Comparison of ENCODE assay signal across 19 cellular contexts in genomic region chr10:49396666-49396999, GRCh38. TPM values are rescaled to one million over a fixed set of nuclear protein-coding genes. Genes with fewer than 3 reads are reported as not detected.
DNase-seq lines count a peak whose midpoint lies in the region; ATAC-seq and TF ChIP-seq lines count a peak whose summit lies in the region.
"Had no signal": no experiment of that assay in that cellular context is flagged by ENCODE, and none has a peak within 500 bp of the region (broad histone marks: within the 10 kb centered on the region; RNA-seq: fewer than 3 reads in every experiment).

No MANE protein-coding gene starts in this region.

- TF ChIP-seq RAD21 in neural cell (conservative IDR thresholded peaks at IDR 0.05), result no peak

- peaks cover 85 to 99% of the 10 kb centered on the region in 2 donors for H3K27me3 Mint-ChIP-seq in effector memory CD8-positive, alpha-beta T cell
- H3K27me3 Mint-ChIP-seq in activated CD8-positive, alpha-beta T cell treated with anti-CD3 and anti-CD28 coated beads for 36 hours, result peaks cover 66% of the 10 kb centered on the region

- H3K4me3 Mint-ChIP-seq in effector memory CD8-positive, alpha-beta T cell, result peak overlapping the region; percentile 36 to 46
- no peak overlapping the region for H3K4me3 Mint-ChIP-seq in activated CD8-positive, alpha-beta T cell treated with anti-CD3 and anti-CD28 coated beads for 36 hours

- no peak overlapping the region for H3K27ac ChIP-seq in HUES6 (ENCODE audit: low read depth, low read length)
- H3K27ac ChIP-seq in neural cell (ENCODE audit: low read length), result no peak overlapping the region
- H3K27ac ChIP-seq: KMS-11 had no signal

- POLR2A ChIA-PET in activated CD8-positive, alpha-beta T cell treated with anti-CD3 and anti-CD28 coated beads for 36 hours (lab: Charles Lee), result no interaction called here

- DNase-seq in BE2C (peak; percentile 52), NOMO-1 treated with DMSO at 0.1 percent for 48 hours (lab: John Stamatoyannopoulos, UW; ENCODE audit: unreplicated experiment) (no peak), mucosa of descending colon (no peak)
- DNase-seq in effector memory CD8-positive, alpha-beta T cell, result no peak
- no peak for DNase-seq in activated CD8-positive, alpha-beta T cell treated with anti-CD3 and anti-CD28 coated beads for 36 hours
- DNase-seq: COR-L47, DMS153, NCI-H1048, SHP77 had no signal

- H3K79me2 ChIP-seq in neural cell (replicated peaks; ENCODE audit: insufficient read depth, low read length), result no peaks in the 10 kb centered on the region

- H3K4me1 Mint-ChIP-seq in effector memory CD8-positive, alpha-beta T cell (ENCODE audit: low read depth in 2 of 2), result peaks cover 4 to 13% of the 10 kb centered on the region in 2 donors
- peaks cover 7% of the 10 kb centered on the region for H3K4me1 Mint-ChIP-seq in activated CD8-positive, alpha-beta T cell treated with anti-CD3 and anti-CD28 coated beads for 36 hours (ENCODE audit: low read depth)

- H3K9me3 Mint-ChIP-seq in effector memory CD8-positive, alpha-beta T cell, result no peaks in the 10 kb centered on the region
- no peaks in the 10 kb centered on the region for H3K9me3 Mint-ChIP-seq in activated CD8-positive, alpha-beta T cell treated with anti-CD3 and anti-CD28 coated beads for 36 hours

- H3K27ac Mint-ChIP-seq in effector memory CD8-positive, alpha-beta T cell, result no peak overlapping the region
- no peak overlapping the region for H3K27ac Mint-ChIP-seq in activated CD8-positive, alpha-beta T cell treated with anti-CD3 and anti-CD28 coated beads for 36 hours
- H3K27ac Mint-ChIP-seq: CD14-positive monocyte had no signal

- H3K4me3 ChIP-seq in BE2C (ENCODE audit: low read depth, low read length) (peak overlapping the region; percentile 62), HUES6 (ENCODE audit: low read depth, low read length) (peak overlapping the region; percentile 75), neural cell (ENCODE audit: low read length) (peak overlapping the region; percentile 63), mucosa of descending colon (no peak overlapping the region)
- H3K4me3 ChIP-seq: HAP-1 had no signal

- TF ChIP-seq CTCF in BE2C (IDR thresholded peaks at IDR 0.05; ENCODE audit: low read depth, low read length) (no peak), neural cell (IDR thresholded peaks at IDR 0.05; ENCODE audit: poor library complexity, severe bottlenecking) (no peak), mucosa of descending colon (IDR thresholded peaks at IDR 0.05) (no peak)
- TF ChIP-seq CTCF in activated CD8-positive, alpha-beta T cell treated with anti-CD3 and anti-CD28 coated beads for 36 hours (IDR thresholded peaks at IDR 0.05), result no peak

- H3F3A ChIP-seq in neural cell (ENCODE audit: insufficient read depth, low read length, poor library complexity, severe bottlenecking), result no peaks in the 10 kb centered on the region

- no peak for ATAC-seq in effector memory CD8-positive, alpha-beta T cell (replicated peaks)
- no peak for ATAC-seq in activated CD8-positive, alpha-beta T cell treated with anti-CD3 and anti-CD28 coated beads for 36 hours
- ATAC-seq in HG03039 (IDR thresholded peaks at IDR 0.05; ENCODE audit: unreplicated experiment), result no peak
- no peak for ATAC-seq in mucosa of descending colon
- ATAC-seq: HepG2 had no signal

- no peaks in the 10 kb centered on the region for H4K20me1 ChIP-seq in neural cell (ENCODE audit: insufficient read depth)

- TF ChIP-seq EP300 in neural cell (conservative IDR thresholded peaks at IDR 0.05; ENCODE audit: poor library complexity, severe bottlenecking), result no peak

- intact Hi-C loops in activated CD8-positive, alpha-beta T cell treated with anti-CD3 and anti-CD28 coated beads for 36 hours (cut with micrococcal nuclease), result no loop called here
- intact Hi-C loops in mucosa of descending colon (cut with DNase I, micrococcal nuclease), result no loop called here

- CTCF ChIA-PET in activated CD8-positive, alpha-beta T cell treated with anti-CD3 and anti-CD28 coated beads for 36 hours (lab: Charles Lee), result no interaction called here

- H3K4me1 ChIP-seq in BE2C (peaks cover 2% of the 10 kb centered on the region; the same call in 1 of the 2 replicates), HUES6 (ENCODE audit: control insufficient read depth, insufficient read depth, low read length) (peaks cover 8% of the 10 kb centered on the region), mucosa of descending colon (ENCODE audit: low read depth) (peaks cover 4% of the 10 kb centered on the region)
- H3K4me1 ChIP-seq: HAP-1 had no signal

- H3K27me3 ChIP-seq in BE2C (peaks cover 82% of the 10 kb centered on the region), HUES6 (ENCODE audit: control insufficient read depth, insufficient read depth, low read length) (peaks cover 99% of the 10 kb centered on the region), neural cell (ENCODE audit: insufficient read depth, low read depth, low read length) (peaks cover 95% of the 10 kb centered on the region)

- H3K36me3 ChIP-seq in BE2C (no peaks in the 10 kb centered on the region), HUES6 (ENCODE audit: control insufficient read depth, insufficient read depth, low read length) (no peaks in the 10 kb centered on the region), neural cell (ENCODE audit: insufficient read depth, low read length) (no peaks in the 10 kb centered on the region), mucosa of descending colon (ENCODE audit: low read depth) (no peaks in the 10 kb centered on the region)
- H3K36me3 ChIP-seq: HAP-1 had no signal

- H3K9me2 ChIP-seq in neural cell (ENCODE audit: insufficient read depth, low read length), result no peaks in the 10 kb centered on the region

- no peaks in the 10 kb centered on the region for H3K36me3 Mint-ChIP-seq in effector memory CD8-positive, alpha-beta T cell (ENCODE audit: insufficient read depth)
- no peaks in the 10 kb centered on the region for H3K36me3 Mint-ChIP-seq in activated CD8-positive, alpha-beta T cell treated with anti-CD3 and anti-CD28 coated beads for 36 hours (ENCODE audit: low read depth)

- H3K9ac ChIP-seq in HUES6 (ENCODE audit: low read length), result no peak overlapping the region
- no peak overlapping the region for H3K9ac ChIP-seq in neural cell (ENCODE audit: low read length)
- H3K9ac ChIP-seq: KMS-11 had no signal

- peak overlapping the region; percentile 54 for H3K4me2 ChIP-seq in neural cell (ENCODE audit: low read length)
- H3K4me2 ChIP-seq: KMS-11 had no signal

- no peak overlapping the region for H2AFZ ChIP-seq in neural cell (ENCODE audit: low read depth, low read length)

- no peaks in the 10 kb centered on the region for H3K9me3 ChIP-seq in BE2C
- no peaks in the 10 kb centered on the region for H3K9me3 ChIP-seq in HUES6 (ENCODE audit: control insufficient read depth, insufficient read depth, low read depth, low read length)
- H3K9me3 ChIP-seq in neural cell (ENCODE audit: low read length), result no peaks in the 10 kb centered on the region
- H3K9me3 ChIP-seq in mucosa of descending colon, result no peaks in the 10 kb centered on the region
- H3K9me3 ChIP-seq: HAP-1 had no signal

TF ChIP-seq in neural cell, 6 proteins besides CTCF, POLR2A, EP300 and RAD21:
- peak; percentile 3 for TF ChIP-seq POLR2AphosphoS5 (IDR thresholded peaks at IDR 0.05)
- TF ChIP-seq REST (IDR thresholded peaks at IDR 0.05; ENCODE audit: borderline replicate concordance), result no peak

RNA-seq across cellular contexts. Expression of gene DRGX, which starts 0.7 kb away (rescaled TPM):
- 16.4 TPM for polyA plus RNA-seq in BE2C (2012; ENCODE audit: insufficient read depth, insufficient read length, low read depth)
- not detected in 2 replicates for polyA plus RNA-seq in neural cell
- polyA minus RNA-seq in neural cell, result not detected in 2 replicates
- total RNA-seq in activated CD8-positive, alpha-beta T cell treated with anti-CD3 and anti-CD28 coated beads for 36 hours, result not detected
- total RNA-seq in mucosa of descending colon, result under 1 TPM; 0.10 to 0.35 (median 0.22) TPM
- total RNA-seq: A673, HepG2, MCF 10A, OCI-LY7 had no signal
- polyA plus RNA-seq: CD14-positive monocyte, HepG2 had no signal
